In genomic region chr14:24299255-24300191, GRCh38 we compare ENCODE assay signal across 8 cellular contexts. TPM values are rescaled to one million over a fixed set of nuclear protein-coding genes. Genes with fewer than 3 reads are reported as not detected.
DNase-seq lines count a peak whose midpoint lies in the region; ATAC-seq and TF ChIP-seq lines count a peak whose summit lies in the region.

DHRS1 (minus strand) TSS chr14:24299780; CDS start chr14:24299106, 674 bp downstream.
NOP9 (plus strand) TSS chr14:24299850; CDS start chr14:24299955, 105 bp downstream.

- no peaks in the 10 kb centered on the region for H3K9me2 ChIP-seq in PC-3 (replicated peaks; ENCODE audit: low read length)

- peak within 1 kb of the TSS; percentile 92 for H3K4me3 ChIP-seq in HUES48 (ENCODE audit: low read depth, low read length)
- H3K4me3 ChIP-seq in PC-3 (ENCODE audit: low read length): peak within 1 kb of the TSS; percentile 93
- peak within 1 kb of the TSS; percentile 88 to 89 for H3K4me3 ChIP-seq in esophagus (ENCODE audit: low read depth in 1 of 2, low read length in 2 of 2)
- peak within 1 kb of the TSS; percentile 81 to 93 for H3K4me3 ChIP-seq in muscle layer of duodenum (ENCODE audit: low read depth in 1 of 2, low read length in 2 of 2)

- ATAC-seq in GM21381 (IDR thresholded peaks at IDR 0.05; ENCODE audit: unreplicated experiment): peak; percentile 70
- ATAC-seq in PC-3: peak; percentile 65
- ATAC-seq in activated T-cell treated with anti-CD3 and anti-CD28 coated beads, Interleukin-2, amount 50 U/mL, for 4 hours: peak; percentile 78 to 81

- DNase-seq in D341Med (ENCODE audit: low spot score) (peak; percentile 97), PC-3 (peak; percentile 95)
- peak; percentile 94 for DNase-seq in activated T-cell treated with anti-CD3 and anti-CD28 coated beads, Interleukin-2, amount 50 U/mL, for 4 hours
- peak; percentile 85 for DNase-seq in stimulated activated CD8-positive, alpha-beta memory T cell treated with anti-CD3 and anti-CD28 coated beads, Interleukin-7, amount 100 ng/mL, for 24 hours (ENCODE audit: low read depth)

- CTCF ChIA-PET in PC-3 (lab: Charles Lee): interaction anchor here (0.7 to 3.1 kb wide), 3 partner anchors 9 to 57 kb away, joined by 4 to 55 read pairs (median 5); partner anchors contain the start of genes CIDEB, RABGGTA and TINF2

- H2AFZ ChIP-seq in PC-3 (ENCODE audit: low read length): peak within 1 kb of the TSS; percentile 92

- POLR2A ChIA-PET in PC-3 (lab: Charles Lee; ENCODE audit: unreplicated experiment): interaction anchor here (0.5 to 1.0 kb wide), 3 partner anchors 57 to 87 kb away, joined by 4 to 7 read pairs (median 5); partner anchors contain the start of gene TINF2

- 0 to 1% methylated on average over 65 to 75 of the region's 75 CpGs for WGBS in esophagus, 2 donors

- H3K36me3 Mint-ChIP-seq in activated T-cell treated with anti-CD3 and anti-CD28 coated beads, Interleukin-2, amount 50 U/mL, for 4 hours (ENCODE audit: insufficient read depth): peaks cover 38% of the 10 kb centered on the region

- intact Hi-C loops in PC-3 (cut with micrococcal nuclease): loop anchor here (5.0 kb wide), 1 partner anchor 82 kb away; the partner anchor contains the start of gene MDP1

- H3K4me1 Mint-ChIP-seq in activated T-cell treated with anti-CD3 and anti-CD28 coated beads, Interleukin-2, amount 50 U/mL, for 4 hours (ENCODE audit: low read depth): peaks cover 48% of the 10 kb centered on the region

- peak within 1 kb of the TSS; percentile 89 for H3K4me2 ChIP-seq in PC-3 (ENCODE audit: low read length)

- no peak for TF ChIP-seq CTCF in PC-3 (conservative IDR thresholded peaks at IDR 0.05; ENCODE audit: low read depth, low read length)

- TSS peak; percentile 75 for BruUV-seq in PC-3 (replicated peaks; lab: Mats Ljungman, UMichigan)

- H3K9ac ChIP-seq in HUES48 (ENCODE audit: low read depth, low read length) (peak within 1 kb of the TSS; percentile 70; the same call in 1 of the 2 replicates), PC-3 (ENCODE audit: low read length) (peak within 1 kb of the TSS; percentile 82)

- peak within 1 kb of the TSS; percentile 90 for H3K4me3 Mint-ChIP-seq in activated T-cell treated with anti-CD3 and anti-CD28 coated beads, Interleukin-2, amount 50 U/mL, for 4 hours

- no peaks in the 10 kb centered on the region for H3K27me3 ChIP-seq in HUES48 (ENCODE audit: control insufficient read depth, insufficient read depth, low read length)
- H3K27me3 ChIP-seq in PC-3 (ENCODE audit: low read length): no peaks in the 10 kb centered on the region
- no peaks in the 10 kb centered on the region for H3K27me3 ChIP-seq in esophagus (ENCODE audit: control insufficient read depth in 1 of 2, insufficient read depth in 2 of 2, low read length in 2 of 2)
- H3K27me3 ChIP-seq in muscle layer of duodenum (ENCODE audit: low read depth, low read length): no peaks in the 10 kb centered on the region

- no peaks in the 10 kb centered on the region for H3K27me3 Mint-ChIP-seq in activated T-cell treated with anti-CD3 and anti-CD28 coated beads, Interleukin-2, amount 50 U/mL, for 4 hours (ENCODE audit: low read depth)

- peaks cover 42% of the 10 kb centered on the region for H3K79me2 ChIP-seq in PC-3 (ENCODE audit: low read length)

- H3K27ac ChIP-seq in HUES48 (ENCODE audit: low read depth, low read length) (peak within 1 kb of the TSS; percentile 79), PC-3 (ENCODE audit: low read length) (peak within 1 kb of the TSS; percentile 71), esophagus (ENCODE audit: low read depth in 2 of 2, low read length in 1 of 2) (peak within 1 kb of the TSS; percentile 97 to 98), muscle layer of duodenum (ENCODE audit: low read length) (peak within 1 kb of the TSS; percentile 89)

- no peaks in the 10 kb centered on the region for H3F3A ChIP-seq in PC-3 (ENCODE audit: low read length, unreplicated experiment)

- H4K20me1 ChIP-seq in PC-3 (ENCODE audit: low read length): no peaks in the 10 kb centered on the region

- H3K9me3 ChIP-seq in HUES48 (ENCODE audit: control insufficient read depth, insufficient read depth, low read length) (no peaks in the 10 kb centered on the region), PC-3 (ENCODE audit: low read length) (no peaks in the 10 kb centered on the region), esophagus (ENCODE audit: control insufficient read depth in 2 of 2, insufficient read depth in 1 of 2, low read depth in 1 of 2, low read length in 1 of 2) (no peaks in the 10 kb centered on the region), muscle layer of duodenum (ENCODE audit: control insufficient read depth in 1 of 2, low read length in 2 of 2) (no peaks in the 10 kb centered on the region)

- no peaks in the 10 kb centered on the region for H3K9me3 Mint-ChIP-seq in activated T-cell treated with anti-CD3 and anti-CD28 coated beads, Interleukin-2, amount 50 U/mL, for 4 hours

- H3K36me3 ChIP-seq in HUES48 (ENCODE audit: control insufficient read depth, insufficient read depth, low read length): peaks cover 48% of the 10 kb centered on the region
- peaks cover 48% of the 10 kb centered on the region for H3K36me3 ChIP-seq in PC-3 (ENCODE audit: low read depth, low read length)
- peaks cover 12 to 36% of the 10 kb centered on the region in 2 donors for H3K36me3 ChIP-seq in esophagus (ENCODE audit: control insufficient read depth in 2 of 2, insufficient read depth in 2 of 2, low read length in 1 of 2)
- H3K36me3 ChIP-seq in muscle layer of duodenum (ENCODE audit: control insufficient read depth in 1 of 2, insufficient read depth in 2 of 2, low read length in 2 of 2): peaks cover 39 to 46% of the 10 kb centered on the region in 2 donors

- H3K4me1 ChIP-seq in HUES48 (ENCODE audit: control insufficient read depth, insufficient read depth, low read length): peaks cover 10% of the 10 kb centered on the region; the same call in 1 of the 2 replicates
- peaks cover 36% of the 10 kb centered on the region for H3K4me1 ChIP-seq in PC-3 (ENCODE audit: insufficient read depth, low read length)
- H3K4me1 ChIP-seq in esophagus (ENCODE audit: control insufficient read depth in 2 of 2, insufficient read depth in 2 of 2, low read length in 1 of 2): peaks cover 4 to 10% of the 10 kb centered on the region in 2 donors
- peaks cover 12 to 29% of the 10 kb centered on the region in 2 donors for H3K4me1 ChIP-seq in muscle layer of duodenum (ENCODE audit: control insufficient read depth in 1 of 2, insufficient read depth in 2 of 2, low read length in 2 of 2)

RNA-seq across cellular contexts. Expression of gene DHRS1, which starts in this region (rescaled TPM):
- 15.8 and 15.9 TPM in 2 replicates for total RNA-seq in PC-3 (2014; rRNA removed)
- total RNA-seq in activated T-cell treated with anti-CD3 and anti-CD28 coated beads, Interleukin-2, amount 50 U/mL, for 4 hours: 1 to 10 TPM; 2.6 to 4.2 (median 3.1) TPM
- 10 to 100 TPM; 92.6 to 97.6 TPM for polyA plus RNA-seq in esophagus

RNA-seq across cellular contexts. Expression of gene NOP9, which starts in this region (rescaled TPM):
- 30.4 and 35.5 TPM in 2 replicates for total RNA-seq in PC-3 (2014; rRNA removed)
- 10 to 100 TPM; 67.8 to 71.0 (median 68.0) TPM for total RNA-seq in activated T-cell treated with anti-CD3 and anti-CD28 coated beads, Interleukin-2, amount 50 U/mL, for 4 hours
- polyA plus RNA-seq in esophagus: 10 to 100 TPM in 1 of 2 donors, 1 to 10 TPM in 1; 9.3 to 10.8 TPM

Comparison
In these comparisons a context has a peak if more than half of its experiments do, and no peak if none do; other contexts are left out.
1. Peak in every context shown above with its lines: DNase-seq, ATAC-seq, H3K4me3 ChIP-seq and H3K27ac ChIP-seq.